8 cellular contexts compared by ENCODE assay signal in the genomic region with DNA sequence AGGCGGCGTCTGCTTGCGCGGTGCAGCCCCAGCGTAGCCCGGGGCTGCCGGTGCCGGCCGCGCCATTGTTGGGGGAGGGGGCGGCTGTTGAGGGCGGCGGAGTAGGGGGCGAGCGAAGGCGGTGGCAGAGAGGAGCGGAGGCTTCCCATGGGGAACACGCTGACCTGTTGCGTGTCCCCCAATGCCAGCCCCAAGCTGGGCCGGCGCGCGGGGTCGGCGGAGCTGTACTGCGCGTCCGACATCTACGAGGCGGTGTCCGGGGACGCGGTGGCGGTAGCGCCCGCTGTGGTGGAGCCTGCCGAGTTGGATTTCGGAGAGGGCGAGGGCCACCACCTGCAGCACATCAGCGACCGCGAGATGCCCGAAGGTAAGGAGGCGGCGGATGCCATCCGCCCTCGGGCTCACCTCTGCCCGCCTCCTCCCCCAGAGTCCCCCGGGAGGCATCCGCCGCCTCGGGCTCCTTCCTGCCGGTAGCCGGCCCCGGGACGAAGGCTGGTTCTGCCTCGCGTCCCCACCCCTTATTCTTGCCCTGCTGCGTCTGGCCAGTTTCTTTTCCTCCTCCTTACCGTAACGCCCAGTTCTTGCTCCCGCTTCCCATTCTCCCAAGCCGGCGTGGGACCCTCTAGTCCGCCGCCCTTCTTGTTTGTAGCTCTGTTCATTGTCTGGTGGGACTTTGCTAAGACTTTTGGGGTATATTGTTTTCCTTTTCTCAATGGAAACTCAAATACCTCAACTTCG. TPM values are rescaled to one million over a fixed set of nuclear protein-coding genes. Genes with fewer than 3 reads are reported as not detected.
DNase-seq lines count a peak whose midpoint lies in the region; ATAC-seq and TF ChIP-seq lines count a peak whose summit lies in the region.

No MANE protein-coding gene starts in this region.

- no peaks in the 10 kb centered on the region for H3K36me3 ChIP-seq in BJ (ENCODE audit: control insufficient read depth, insufficient read depth, low read length)
- H3K36me3 ChIP-seq in SK-N-MC (ENCODE audit: insufficient read depth, low read length), result no peaks in the 10 kb centered on the region
- H3K36me3 ChIP-seq in iPS DF 6.9 (ENCODE audit: control insufficient read depth, insufficient read depth, low read length), result no peaks in the 10 kb centered on the region
- no peaks in the 10 kb centered on the region for H3K36me3 ChIP-seq in skeletal muscle tissue (ENCODE audit: control insufficient read depth in 3 of 3, insufficient read depth in 3 of 3, low read length in 3 of 3)

- DNase-seq in BJ (ENCODE audit: low read depth), result no peak
- DNase-seq in SK-N-MC (ENCODE audit: low read depth, low spot score), result no peak
- peak; percentile 30 for DNase-seq in amniotic stem cell (lab: John Stamatoyannopoulos, UW)
- DNase-seq in iPS DF 6.9 (ENCODE audit: low read depth, low spot score), result no peak
- DNase-seq in NCI-H187 treated with DMSO at 0.1 percent for 48 hours (lab: John Stamatoyannopoulos, UW), result no peak

- no peaks in the 10 kb centered on the region for H3K9me3 ChIP-seq in SK-N-MC (ENCODE audit: low read depth, low read length)
- H3K9me3 ChIP-seq in iPS DF 6.9 (ENCODE audit: control insufficient read depth, insufficient read depth, low read length), result no peaks in the 10 kb centered on the region
- no peaks in the 10 kb centered on the region for H3K9me3 ChIP-seq in skeletal muscle tissue (ENCODE audit: control insufficient read depth in 3 of 3, low read length in 3 of 3)

- WGBS in iPS DF 6.9 (ENCODE audit: insufficient coverage, insufficient read length), result no CpG with 5 or more reads among the region's 67 CpGs

- TF ChIP-seq CTCF in BJ (IDR thresholded peaks at IDR 0.05; ENCODE audit: insufficient read depth, low read depth, low read length), result no peak

- no peaks in the 10 kb centered on the region for H3K4me1 ChIP-seq in iPS DF 6.9 (ENCODE audit: control insufficient read depth, insufficient read depth, low read length)
- peaks cover 3 to 13% (median 11%) of the 10 kb centered on the region in 3 donors for H3K4me1 ChIP-seq in skeletal muscle tissue (ENCODE audit: control insufficient read depth in 3 of 3, insufficient read depth in 3 of 3, low read length in 3 of 3)

- H3K27ac ChIP-seq in SK-N-MC (no peak overlapping the region), iPS DF 6.9 (ENCODE audit: low read length) (no peak overlapping the region), skeletal muscle tissue (ENCODE audit: low read depth, low read length) (peak overlapping the region; percentile 69)

- ATAC-seq in GM19324 (IDR thresholded peaks at IDR 0.05; ENCODE audit: low FRiP score, unreplicated experiment) (peak; percentile 38), HG03378 (IDR thresholded peaks at IDR 0.05; ENCODE audit: unreplicated experiment) (peak; percentile 10)

- no peaks in the 10 kb centered on the region for H3K27me3 ChIP-seq in BJ (ENCODE audit: control insufficient read depth, insufficient read depth, low read length)
- H3K27me3 ChIP-seq in iPS DF 6.9 (ENCODE audit: control insufficient read depth, insufficient read depth, low read length), result no peaks in the 10 kb centered on the region
- H3K27me3 ChIP-seq in skeletal muscle tissue (ENCODE audit: control insufficient read depth in 3 of 3, insufficient read depth in 3 of 3, low read length in 3 of 3), result no peaks in the 10 kb centered on the region

- CTCF ChIA-PET in BJ (lab: Yijun Ruan, JAX), result interaction anchor here (1.3 to 1.6 kb wide), 2 partner anchors 14 to 15 kb away, joined by 4 to 5 read pairs; no protein-coding TSS in a partner anchor

- H3K4me3 ChIP-seq in BJ (ENCODE audit: low read depth, low read length) (peak overlapping the region; percentile 98), SK-N-MC (peak overlapping the region; percentile 85), iPS DF 6.9 (ENCODE audit: low read length) (peak overlapping the region; percentile 79), skeletal muscle tissue (ENCODE audit: low read length in 3 of 3) (peak overlapping the region; percentile 86 to 92 (median 89))

- H3K9ac ChIP-seq in SK-N-MC (ENCODE audit: insufficient read length) (peak overlapping the region; percentile 78), skeletal muscle tissue (ENCODE audit: low read depth in 1 of 3, low read length in 3 of 3) (peak overlapping the region; percentile 76 to 85 (median 79))

- POLR2A ChIA-PET in BJ (lab: Charles Lee), result interaction anchor here (1.0 to 1.4 kb wide), 3 partner anchors 28 to 182 kb away, joined by 4 to 8 read pairs (median 6); a partner anchor contains a TSS

RNA-seq across cellular contexts. Expression of a gene that starts 0.5 kb away (rescaled TPM):
- 9.6 and 14.0 TPM in 2 replicates for polyA plus RNA-seq in BJ (2011; rRNA removed)
- polyA minus RNA-seq in BJ (2011; rRNA and poly(A)+ RNA removed), result 4.1 and 6.6 TPM in 2 replicates
- total RNA-seq in skeletal muscle tissue, result 6.3 TPM

RNA-seq across cellular contexts. Expression of a gene that starts 57.8 kb away (rescaled TPM):
- polyA plus RNA-seq in BJ (2011; rRNA removed), result 0.29 and 0.31 TPM in 2 replicates
- polyA minus RNA-seq in BJ (2011; rRNA and poly(A)+ RNA removed), result 0.47 and 0.57 TPM in 2 replicates
- total RNA-seq in skeletal muscle tissue, result 1.0 TPM
